ENCODE assay signal across 8 cellular contexts in genomic region chr4:113762851-113763172, GRCh38. TPM values are rescaled to one million over a fixed set of nuclear protein-coding genes. Genes with fewer than 3 reads are reported as not detected.
DNase-seq lines count a peak whose midpoint lies in the region; ATAC-seq and TF ChIP-seq lines count a peak whose summit lies in the region.

No MANE protein-coding gene starts in this region.

- TF ChIP-seq CTCF in BE2C (IDR thresholded peaks at IDR 0.05; ENCODE audit: low read depth, low read length) (no peak), dorsolateral prefrontal cortex (IDR thresholded peaks at IDR 0.05 in 54 of 56, conservative IDR thresholded peaks at IDR 0.05 in 2 of 56; ENCODE audit: low read depth in 1 of 56, partially characterized antibody in 56 of 56) (peak in 16 of 56 donors; percentile 2 to 17 (median 9)), nephron progenitor cell (IDR thresholded peaks at IDR 0.05) (no peak), GM20000 (IDR thresholded peaks at IDR 0.05; ENCODE audit: extremely low read depth, missing control alignments) (no peak)

- H3K4me3 Mint-ChIP-seq in nephron progenitor cell, result peak overlapping the region; percentile 95

- H3K9me3 Mint-ChIP-seq in nephron progenitor cell, result no peaks in the 10 kb centered on the region

- H3K4me1 ChIP-seq in BE2C, result peaks cover 4% of the 10 kb centered on the region; the same call in 1 of the 2 replicates

- no peaks in the 10 kb centered on the region for H3K27me3 Mint-ChIP-seq in nephron progenitor cell (ENCODE audit: low read depth, poor library complexity)

- peaks cover 33% of the 10 kb centered on the region for H3K4me1 Mint-ChIP-seq in nephron progenitor cell

- no peak for ATAC-seq in GM18867 (IDR thresholded peaks at IDR 0.05; ENCODE audit: unreplicated experiment)

- H3K27ac Mint-ChIP-seq in nephron progenitor cell, result peak overlapping the region; percentile 99

- peak overlapping the region; percentile 62 for H3K4me3 ChIP-seq in BE2C (ENCODE audit: low read depth, low read length)
- peak overlapping the region; percentile 56 for H3K4me3 ChIP-seq in MG63
- H3K4me3 ChIP-seq in dorsolateral prefrontal cortex, result peak overlapping the region; percentile 53 to 95 (median 85)

- H3K9me3 ChIP-seq in BE2C, result no peaks in the 10 kb centered on the region
- no peaks in the 10 kb centered on the region for H3K9me3 ChIP-seq in MG63

- H3K36me3 ChIP-seq in BE2C (no peaks in the 10 kb centered on the region), MG63 (peaks cover under 1% of the 10 kb centered on the region; the same call in 1 of the 2 replicates)

- no peaks in the 10 kb centered on the region for H3K36me3 Mint-ChIP-seq in nephron progenitor cell (ENCODE audit: low read depth)

- peak overlapping the region; percentile 78 to 100 (median 99) for H3K27ac ChIP-seq in dorsolateral prefrontal cortex

- intact Hi-C loops in dorsolateral prefrontal cortex (cut with DNase I), result loop anchor here (1.0 to 10.0 kb wide), 5 partner anchors 146 to 932 kb away; no protein-coding TSS in a partner anchor

- H3K27me3 ChIP-seq in BE2C (no peaks in the 10 kb centered on the region), MG63 (no peaks in the 10 kb centered on the region), dorsolateral prefrontal cortex (no peaks in the 10 kb centered on the region)

- no peak for DNase-seq in BE2C
- DNase-seq in MG63, result no peak
- no peak for DNase-seq in dorsolateral prefrontal cortex
- no peak for DNase-seq in nephron progenitor cell
- DNase-seq in activated gamma-delta T cell treated with Interleukin-2 at 50 U/mL for 16 hours, result no peak
- no peak for DNase-seq in GM20000 (ENCODE audit: low spot score)
- no peak for DNase-seq in middle frontal gyrus (ENCODE audit: extremely low spot score, low spot score)

RNA-seq across cellular contexts. Expression of gene CAMK2D, which starts 1.3 kb away (rescaled TPM):
- polyA plus RNA-seq in BE2C (2012; ENCODE audit: insufficient read depth, insufficient read length, low read depth), result 11.7 TPM
- total RNA-seq in MG63 (2014; rRNA removed; shearing (Covaris generic); ENCODE audit: low replicate concordance), result 11.8 and 19.9 TPM in 2 replicates
- total RNA-seq in dorsolateral prefrontal cortex, result 100 to 1,000 TPM in 29 of 120 experiments, 10 to 100 TPM in 91; 46.8 to 134 (median 89.2) TPM
